In the genomic region with DNA sequence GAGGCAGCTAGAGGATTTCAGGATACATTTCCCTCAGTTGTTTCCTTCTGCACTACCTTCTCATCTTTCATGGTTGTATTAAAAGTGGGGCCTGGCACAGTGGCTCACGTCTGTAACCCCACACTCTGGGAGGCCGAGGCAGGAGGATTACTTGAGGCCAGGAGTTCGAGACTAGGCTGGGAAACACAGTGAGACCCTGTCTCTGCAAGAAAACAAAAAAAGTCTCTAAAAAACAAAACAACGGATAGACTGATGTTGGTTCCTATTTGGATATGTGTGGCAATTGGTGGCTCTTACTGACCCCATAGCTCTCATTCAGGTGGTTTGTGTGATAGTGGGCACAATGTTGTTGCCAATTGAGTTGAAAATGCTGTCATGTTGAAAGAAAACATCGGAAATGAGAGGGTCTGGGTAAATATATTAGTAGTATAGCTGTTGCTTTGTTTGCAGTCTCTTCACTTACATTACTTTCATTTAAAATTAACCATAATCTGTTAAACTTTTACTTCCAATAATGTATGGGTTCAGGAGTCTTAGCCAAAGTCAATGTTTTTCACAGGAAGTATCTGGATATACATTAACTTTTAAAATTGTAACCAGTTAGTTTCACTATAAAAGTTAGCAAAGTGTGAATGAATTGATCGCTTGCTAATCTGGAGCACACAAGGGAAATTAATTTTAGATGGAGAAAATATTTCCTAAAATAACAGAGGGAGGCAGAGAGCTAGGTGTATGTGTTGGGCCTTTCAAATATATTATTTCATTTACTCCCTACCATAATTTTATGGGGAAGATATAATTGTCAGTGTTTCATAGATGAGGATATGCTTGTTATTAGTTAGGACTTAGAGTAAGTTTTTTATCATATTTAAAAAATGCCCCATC, we compare ENCODE assay signal across 14 cellular contexts. TPM values are rescaled to one million over a fixed set of nuclear protein-coding genes. Genes with fewer than 3 reads are reported as not detected.
DNase-seq lines count a peak whose midpoint lies in the region; ATAC-seq, FAIRE-seq and TF ChIP-seq lines count a peak whose summit lies in the region.
"Had no signal": no experiment of that assay in that cellular context is flagged by ENCODE, and none has a peak within 500 bp of the region (broad histone marks: within the 10 kb centered on the region; RNA-seq: fewer than 3 reads in every experiment).

No MANE protein-coding gene starts in this region.

- TF ChIP-seq CTCF in HepG2 (CRISPR knock-in tag; IDR thresholded peaks at IDR 0.05) = no peak
- no peak for TF ChIP-seq CTCF in right lobe of liver (IDR thresholded peaks at IDR 0.05)
- no peak for TF ChIP-seq CTCF in endothelial cell (IDR thresholded peaks at IDR 0.05; ENCODE audit: unreplicated experiment)
- TF ChIP-seq CTCF in uterus (IDR thresholded peaks at IDR 0.05) = no peak
- no peak for TF ChIP-seq CTCF in ascending aorta (IDR thresholded peaks at IDR 0.05)

- peaks cover 4% of the 10 kb centered on the region for H3K36me3 Mint-ChIP-seq in endothelial cell (ENCODE audit: low read depth, unreplicated experiment)

- H4K20me1 ChIP-seq in HepG2 (ENCODE audit: insufficient read depth, low read length) = no peaks in the 10 kb centered on the region

- no peak for TF ChIP-seq RAD21 in HepG2 (CRISPR knock-in tag; IDR thresholded peaks at IDR 0.05)

- H3K9me3 Mint-ChIP-seq in endothelial cell (ENCODE audit: unreplicated experiment) = no peaks in the 10 kb centered on the region
- H3K9me3 Mint-ChIP-seq: activated CD4-positive, alpha-beta memory T cell treated with anti-CD3 and anti-CD28 coated beads, Interleukin-2, amount 10 ng/mL, durations not matched to agents 7 days and 5 days had no signal

- H3K27ac Mint-ChIP-seq in endothelial cell (ENCODE audit: unreplicated experiment) = peak overlapping the region; percentile 28
- H3K27ac Mint-ChIP-seq: activated CD4-positive, alpha-beta memory T cell treated with anti-CD3 and anti-CD28 coated beads, Interleukin-2, amount 10 ng/mL, durations not matched to agents 7 days and 5 days had no signal

- H3K4me1 ChIP-seq in HepG2 (ENCODE audit: insufficient read depth, low read length) (peaks cover 100% of the 10 kb centered on the region), right lobe of liver (peaks cover 0 to 40% (median 7%) of the 10 kb centered on the region in 4 donors), uterus (peaks cover 0 to 13% of the 10 kb centered on the region in 2 donors), ascending aorta (peaks cover 12 to 35% of the 10 kb centered on the region in 2 donors)

- H3K9ac ChIP-seq in HepG2 (ENCODE audit: insufficient read depth, low read depth, low read length) = no peak overlapping the region; the same call in 1 of the 2 replicates

- FAIRE-seq in HepG2 (lab: Jason Lieb, UNC) = peak; percentile 44

- H3K36me3 ChIP-seq in HepG2 (replicated peaks in 1 of 2; ENCODE audit: control insufficient read depth in 1 of 2, insufficient read depth in 2 of 2, low read length in 2 of 2) (peaks cover 7 to 21% of the 10 kb centered on the region in 2 experiments), right lobe of liver (no peaks in the 10 kb centered on the region), uterus (no peaks in the 10 kb centered on the region), ascending aorta (no peaks in the 10 kb centered on the region)

- DNase-seq in HepG2 (ENCODE audit: low spot score) (peak; percentile 76), right lobe of liver (no peak), endothelial cell (ENCODE audit: low spot score) (no peak), uterus (no peak), superior temporal gyrus (ENCODE audit: extremely low spot score) (no peak), ascending aorta (ENCODE audit: low spot score in 2 of 2) (no peak)
- no peak for DNase-seq in stimulated activated CD4-positive, alpha-beta T cell treated with anti-CD3 and anti-CD28 coated beads, Interleukin-4, amount 100 ng/mL, for 24 hours
- DNase-seq: activated CD4-positive, alpha-beta memory T cell treated with anti-CD3 and anti-CD28 coated beads, Interleukin-2, amount 10 ng/mL, durations not matched to agents 7 days and 5 days; NCI-H1105; NCI-H446; stimulated activated CD4-positive, alpha-beta T cell treated with anti-CD3 and anti-CD28 coated beads, Interleukin-12 subunit alpha, Interleukin-12 subunit beta, amount 100 ng/mL, for 4 hours had no signal

- no TSS peak for BruUV-seq in HepG2 (replicated peaks; lab: Mats Ljungman, UMichigan)

- TF ChIP-seq EP300 in HepG2 (IDR thresholded peaks at IDR 0.05; ENCODE audit: low read depth in 2 of 2, low read length in 2 of 2) (peak in 1 of 2 experiments; percentile 91; a peak in 2 of 4 replicates), HepG2 (CRISPR knock-in tag; IDR thresholded peaks at IDR 0.05; ENCODE audit: borderline replicate concordance) (peak; percentile 58; the same call in 1 of the 2 replicates)

- in situ Hi-C loops in HepG2 (cut with HindIII; ENCODE audit: extremely low pct_ligation_motif_present, low pct_unique_long_range_greater_than_20kb) = no loop called here

- H3K27me3 Mint-ChIP-seq in endothelial cell (ENCODE audit: unreplicated experiment) = no peaks in the 10 kb centered on the region

- CTCF ChIA-PET in HepG2 (lab: Yijun Ruan, JAX; ENCODE audit: low intra/inter-chr PET ratio, low total read pairs) = no interaction called here

- no peak for TF ChIP-seq POLR2A in HepG2 (IDR thresholded peaks at IDR 0.05; ENCODE audit: insufficient read depth in 1 of 2, low read depth in 2 of 2, low read length in 2 of 2)
- no peak for TF ChIP-seq POLR2A in right lobe of liver (IDR thresholded peaks at IDR 0.05)
- no peak for TF ChIP-seq POLR2A in uterus (IDR thresholded peaks at IDR 0.05)

- H3K4me2 ChIP-seq in HepG2 (ENCODE audit: low read depth, low read length) = peak overlapping the region; percentile 59

- H3K4me1 Mint-ChIP-seq in endothelial cell (ENCODE audit: unreplicated experiment) = peaks cover 42% of the 10 kb centered on the region

- H3K27ac ChIP-seq in HepG2 (ENCODE audit: extremely low read length, insufficient read depth, low read length) (peak overlapping the region; percentile 59), right lobe of liver (no peak overlapping the region), uterus (peak overlapping the region; percentile 16 to 71), ascending aorta (peak overlapping the region in 1 of 2 donors; percentile 1)

- H3K9me3 ChIP-seq in HepG2 (ENCODE audit: low read length) (no peaks in the 10 kb centered on the region), right lobe of liver (no peaks in the 10 kb centered on the region), uterus (no peaks in the 10 kb centered on the region), ascending aorta (no peaks in the 10 kb centered on the region)

- H3K4me3 ChIP-seq in HepG2 (replicated peaks in 1 of 3; ENCODE audit: insufficient read depth in 1 of 3, low read depth in 2 of 3, low read length in 3 of 3) (peak overlapping the region in 2 of 3 experiments; percentile 8 to 31; a peak in 3 of 6 replicates), right lobe of liver (no peak overlapping the region), uterus (no peak overlapping the region), ascending aorta (no peak overlapping the region)
- H3K4me3 ChIP-seq: lung had no signal

- 41% methylated on average over 6 of the region's 6 CpGs for WGBS in HepG2 (ENCODE audit: low lambda C conversion rate)
- 84% methylated on average over 3 of the region's 6 CpGs for WGBS in right lobe of liver (ENCODE audit: insufficient coverage, low coverage, low lambda C conversion rate, missing lambda C conversion rate)

- intact Hi-C loops in HepG2 (cut with micrococcal nuclease; ENCODE audit: unreplicated experiment) (no loop called here), right lobe of liver (cut with DNase I) (no loop called here), uterus (cut with DNase I; ENCODE audit: low total_unique reads) (no loop called here), ascending aorta (cut with DNase I) (no loop called here)

- no peak overlapping the region for H3K4me3 Mint-ChIP-seq in endothelial cell (ENCODE audit: unreplicated experiment)
- H3K4me3 Mint-ChIP-seq: activated CD4-positive, alpha-beta memory T cell treated with anti-CD3 and anti-CD28 coated beads, Interleukin-2, amount 10 ng/mL, durations not matched to agents 7 days and 5 days had no signal

- POLR2A ChIA-PET in HepG2 (lab: Yijun Ruan, JAX) = interaction anchor here (1.3 kb wide), 1 partner anchor 24 kb away, joined by 4 read pairs; no protein-coding TSS in a partner anchor

- peak; percentile 68 for ATAC-seq in HepG2
- ATAC-seq in right lobe of liver = no peak
- ATAC-seq in HG02981 (IDR thresholded peaks at IDR 0.05; ENCODE audit: unreplicated experiment) = peak; percentile 59
- ATAC-seq: Panc1 had no signal

- no peak overlapping the region for H2AFZ ChIP-seq in HepG2 (ENCODE audit: low read length)

- H3K27me3 ChIP-seq in HepG2 (ENCODE audit: control insufficient read depth in 1 of 2, insufficient read depth in 2 of 2, low read length in 2 of 2) = no peaks in the 10 kb centered on the region
- H3K27me3 ChIP-seq in right lobe of liver = no peaks in the 10 kb centered on the region
- no peaks in the 10 kb centered on the region for H3K27me3 ChIP-seq in uterus
- no peaks in the 10 kb centered on the region for H3K27me3 ChIP-seq in ascending aorta

- H3K79me2 ChIP-seq in HepG2 (ENCODE audit: insufficient read depth, low read length) = peaks cover 92% of the 10 kb centered on the region

RNA-seq across cellular contexts. Expression of gene UTRN, which starts 31.1 kb away (rescaled TPM):
- total RNA-seq in HepG2 (2016; rRNA removed; fragmentation: Illumina TruSeq; extraction: Trizol) = 85.4 and 102 TPM in 2 replicates
- total RNA-seq in HepG2 (2016; cell fraction: cytosol; rRNA removed; fragmentation: Illumina TruSeq; extraction: Trizol; ENCODE audit: low read depth) = 31.3 and 33.8 TPM in 2 replicates
- total RNA-seq in HepG2 (2016; cell fraction: insoluble cytoplasmic fraction; rRNA removed; fragmentation: Illumina TruSeq; extraction: Trizol) = 82.8 and 99.8 TPM in 2 replicates
- total RNA-seq in HepG2 (2016; cell fraction: membrane; rRNA removed; fragmentation: Illumina TruSeq; extraction: Trizol) = 24.5 and 25.3 TPM in 2 replicates
- 238 and 263 TPM in 2 replicates for total RNA-seq in HepG2 (2016; cell fraction: nucleus; rRNA removed; fragmentation: Illumina TruSeq; extraction: Trizol)
- polyA plus RNA-seq in HepG2 (2011; rRNA removed) = 116 and 119 TPM in 2 replicates
- polyA plus RNA-seq in HepG2 (2011; cell fraction: cytosol; rRNA removed) = 80.3 and 114 TPM in 2 replicates
- polyA plus RNA-seq in HepG2 (2011; cell fraction: nucleus; rRNA removed) = 157 and 177 TPM in 2 replicates
- polyA plus RNA-seq in HepG2 (2012) = 163 and 168 TPM in 2 replicates
- 1.2 and 1.7 TPM in 2 replicates for polyA plus RNA-seq in HepG2 (2016; cell fraction: cytosol; fragmentation: Illumina TruSeq; extraction: Trizol; ENCODE audit: low read depth)
- polyA plus RNA-seq in HepG2 (2016; cell fraction: insoluble cytoplasmic fraction; fragmentation: Illumina TruSeq; extraction: Trizol; ENCODE audit: low read depth) = 32.6 and 33.9 TPM in 2 replicates
- polyA plus RNA-seq in HepG2 (2016; cell fraction: membrane; fragmentation: Illumina TruSeq; extraction: Trizol; ENCODE audit: low read depth) = 2.6 and 3.8 TPM in 2 replicates
- polyA plus RNA-seq in HepG2 (2016; cell fraction: nucleus; fragmentation: Illumina TruSeq; extraction: Trizol; ENCODE audit: insufficient read depth, low read depth) = 41.1 and 45.1 TPM in 2 replicates
- 15.6 and 209 TPM in 2 replicates for polyA minus RNA-seq in HepG2 (2011; rRNA and poly(A)+ RNA removed; ENCODE audit: low replicate concordance)
- polyA minus RNA-seq in HepG2 (2011; cell fraction: cytosol; rRNA and poly(A)+ RNA removed) = 248 and 267 TPM in 2 replicates
- 1,476 and 1,554 TPM in 2 replicates for polyA minus RNA-seq in HepG2 (2011; cell fraction: nucleus; rRNA and poly(A)+ RNA removed)
- 10 to 100 TPM; 27.7 to 66.5 (median 40.8) TPM for total RNA-seq in right lobe of liver
- total RNA-seq in endothelial cell (ENCODE audit: unreplicated experiment) = 164 TPM
- 100 to 1,000 TPM in 3 of 4 donors, 10 to 100 TPM in 1; 86.8 to 336 (median 231) TPM for total RNA-seq in uterus
- 69.9 TPM for total RNA-seq in ascending aorta

Comparison
In these comparisons a context has a peak if more than half of its experiments do, and no peak if none do; other contexts are left out.
1. ATAC-seq: peak in HepG2 (single experiment) and HG02981 (single experiment); none in right lobe of liver (0 of 4).
2. H3K27ac ChIP-seq: peak in HepG2 (single experiment) and uterus (2 of 2); none in right lobe of liver (0 of 3).
3. H3K4me3 ChIP-seq: peak in HepG2 (2 of 3); none in right lobe of liver (0 of 3), uterus (0 of 2) and ascending aorta (0 of 2).